3 cellular contexts compared by ENCODE assay signal in genomic region chr2:40975175-40975574, GRCh38.
"Had no signal": no experiment of that assay in that cellular context is flagged by ENCODE, and none has a peak within 500 bp of the region (broad histone marks: within the 10 kb centered on the region; RNA-seq: fewer than 3 reads in every experiment).

No MANE protein-coding gene starts in this region.

- DNase-seq: H9, HCEC 1CT, IMR-90 had no signal
